ENCODE assay signal across 23 cellular contexts in the genomic region with DNA sequence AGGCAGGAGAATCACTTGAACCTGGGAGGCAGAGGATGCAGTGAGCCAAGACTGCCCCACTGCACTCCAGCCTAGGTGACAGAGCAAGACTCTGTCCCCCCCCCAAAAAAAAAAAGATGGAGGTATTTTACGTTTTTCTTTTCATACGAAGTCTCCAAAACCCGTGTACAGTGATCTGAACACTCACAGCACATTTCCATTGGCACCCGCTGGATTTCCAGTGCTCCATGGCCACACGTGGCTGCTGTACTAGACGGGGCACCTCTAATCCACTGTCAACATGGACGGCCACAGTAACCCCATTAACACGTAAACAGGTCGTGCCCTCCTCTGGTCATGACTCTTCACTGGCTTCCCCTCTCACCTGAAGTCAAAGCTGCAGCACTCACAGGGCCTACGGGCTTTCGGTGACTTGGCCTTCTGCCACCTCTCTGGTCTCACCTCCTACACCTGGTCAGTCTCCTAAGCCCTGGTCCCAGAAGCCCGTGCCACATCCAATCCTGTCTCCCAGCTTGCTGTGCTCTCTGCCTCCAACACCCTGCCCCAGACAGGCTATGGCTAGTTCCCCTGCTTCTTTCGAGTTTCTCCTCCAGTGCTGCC.
"Had no signal": no experiment of that assay in that cellular context is flagged by ENCODE, and none has a peak within 500 bp of the region (broad histone marks: within the 10 kb centered on the region; RNA-seq: fewer than 3 reads in every experiment).

No MANE protein-coding gene starts in this region.

- H3K27ac Mint-ChIP-seq: activated CD4-positive, alpha-beta memory T cell treated with anti-CD3 and anti-CD28 coated beads for 36 hours; activated CD4-positive, alpha-beta T cell treated with anti-CD3 and anti-CD28 coated beads, Interleukin-2, amount 10 ng/mL, durations not matched to agents 7 days and 5 days; activated naive CD4-positive, alpha-beta T cell treated with anti-CD3 and anti-CD28 coated beads, Interleukin-2, amount 50 U/mL, for 72 hours had no signal

- H3K4me3 Mint-ChIP-seq: activated CD4-positive, alpha-beta memory T cell treated with anti-CD3 and anti-CD28 coated beads for 36 hours; activated CD4-positive, alpha-beta T cell treated with anti-CD3 and anti-CD28 coated beads, Interleukin-2, amount 10 ng/mL, durations not matched to agents 7 days and 5 days; activated T-cell treated with anti-CD3 and anti-CD28 coated beads, Interleukin-2, amount 50 U/mL, for 4 hours had no signal

- H3K4me1 Mint-ChIP-seq: activated CD4-positive, alpha-beta T cell treated with anti-CD3 and anti-CD28 coated beads, Interleukin-2, amount 10 ng/mL, durations not matched to agents 7 days and 5 days had no signal

- H3K27me3 Mint-ChIP-seq: activated CD4-positive, alpha-beta memory T cell treated with anti-CD3 and anti-CD28 coated beads for 36 hours; activated CD4-positive, alpha-beta T cell treated with anti-CD3 and anti-CD28 coated beads, Interleukin-2, amount 10 ng/mL, durations not matched to agents 7 days and 5 days had no signal

- DNase-seq: activated CD4-positive, alpha-beta memory T cell treated with anti-CD3 and anti-CD28 coated beads for 36 hours; activated CD4-positive, alpha-beta T cell treated with anti-CD3 and anti-CD28 coated beads, Interleukin-2, amount 10 ng/mL, durations not matched to agents 7 days and 5 days; activated CD4-positive, CD25-positive, alpha-beta regulatory T cell; activated CD8-positive, alpha-beta memory T cell treated with anti-CD3 and anti-CD28 coated beads for 24 hours; activated effector memory CD4-positive, alpha-beta T cell treated with anti-CD3 and anti-CD28 coated beads, Interleukin-2, amount 50 U/mL, for 16 hours; activated naive CD4-positive, alpha-beta T cell treated with Interleukin-2 at 50 U/mL for 16 hours; activated T-cell treated with anti-CD3 and anti-CD28 coated beads, Interleukin-2, amount 50 U/mL, for 4 hours; Karpas-422; MM.1S; NCI-H1105; NCI-H1436; NCI-H1694 treated with DMSO at 0.1 percent for 48 hours; NCI-H2081; NCI-H510A treated with DMSO at 0.1 percent for 48 hours; NCI-H69; NK-92 treated with Interleukin-12 subunit alpha and Interleukin-12 subunit beta, amount 100 ng/mL, for 24 hours; PC-9; SIG-M5; T-helper 1 cell had no signal

- H3K27ac ChIP-seq: PC-9, VCaP had no signal

- H3K4me3 ChIP-seq: K562, PC-9, SK-N-MC had no signal

- FAIRE-seq: K562 had no signal
